Comparison of ENCODE assay signal across 8 cellular contexts in genomic region chr3:85524104-85524503, GRCh38.
"Had no signal": no experiment of that assay in that cellular context is flagged by ENCODE, and none has a peak within 500 bp of the region (broad histone marks: within the 10 kb centered on the region; RNA-seq: fewer than 3 reads in every experiment).

No MANE protein-coding gene starts in this region.

- H3K27ac ChIP-seq: GM23248, KMS-11 had no signal

- H3K4me3 ChIP-seq: GM23248, HAP-1 had no signal

- H3K9ac ChIP-seq: GM23248, KMS-11 had no signal

- ATAC-seq: HCT116 had no signal

- H3K4me2 ChIP-seq: KMS-11 had no signal

- H3K36me3 ChIP-seq: HAP-1 had no signal

- FAIRE-seq: HTR-8/SVneo had no signal

- H2AFZ ChIP-seq: GM23248 had no signal

- H3K9me3 ChIP-seq: HAP-1 had no signal

- DNase-seq: GM23248, GOT3, H7, KBM-7 had no signal
